ENCODE assay signal across 13 cellular contexts in genomic region chr3:89447244-89447643, GRCh38.
DNase-seq lines count a peak whose midpoint lies in the region; ATAC-seq and TF ChIP-seq lines count a peak whose summit lies in the region.
"Had no signal": no experiment of that assay in that cellular context is flagged by ENCODE, and none has a peak within 500 bp of the region (broad histone marks: within the 10 kb centered on the region; RNA-seq: fewer than 3 reads in every experiment).

No MANE protein-coding gene starts in this region.

- no peaks in the 10 kb centered on the region for H3K27me3 ChIP-seq in left ventricle myocardium inferior (ENCODE audit: low read depth)
- H3K27me3 ChIP-seq in gastroesophageal sphincter, result no peaks in the 10 kb centered on the region

- H3K9me3 ChIP-seq in left ventricle myocardium inferior (replicated peaks), result peaks cover 5% of the 10 kb centered on the region
- no peaks in the 10 kb centered on the region for H3K9me3 ChIP-seq in gastroesophageal sphincter

- no peaks in the 10 kb centered on the region for H3K36me3 ChIP-seq in left ventricle myocardium inferior
- no peaks in the 10 kb centered on the region for H3K36me3 ChIP-seq in gastroesophageal sphincter

- DNase-seq in left ventricle myocardium superior, result no peak
- no peak for DNase-seq in left ventricle myocardium inferior
- peak; percentile 5 for DNase-seq in astrocyte of the spinal cord (ENCODE audit: low read depth, low spot score)
- no peak for DNase-seq in NCI-H128 (lab: John Stamatoyannopoulos, UW; ENCODE audit: unreplicated experiment)
- no peak for DNase-seq in NCI-H187 treated with DMSO at 0.1 percent for 48 hours (lab: John Stamatoyannopoulos, UW)
- DNase-seq in SHP77 treated with DMSO at 0.1 percent for 48 hours (lab: John Stamatoyannopoulos, UW), result no peak
- DNase-seq: C1 segment of cervical spinal cord; CD4-positive, alpha-beta T cell; DMS79; EL; GM23248; H7 had no signal

- H3K27ac ChIP-seq in left ventricle myocardium inferior (replicated peaks), result no peak overlapping the region
- H3K27ac ChIP-seq in gastroesophageal sphincter, result no peak overlapping the region
- H3K27ac ChIP-seq: GM23248 had no signal

- ATAC-seq in left ventricle myocardium superior (peak; percentile 61), gastroesophageal sphincter (peak; percentile 25)

- TF ChIP-seq POLR2A in gastroesophageal sphincter (IDR thresholded peaks at IDR 0.05), result no peak

- TF ChIP-seq EP300 in gastroesophageal sphincter (IDR thresholded peaks at IDR 0.05), result no peak

- TF ChIP-seq CTCF in left ventricle myocardium inferior (IDR thresholded peaks at IDR 0.05; ENCODE audit: borderline replicate concordance) (no peak), astrocyte of the spinal cord (IDR thresholded peaks at IDR 0.05; ENCODE audit: low read depth, low read length) (no peak), gastroesophageal sphincter (IDR thresholded peaks at IDR 0.05) (no peak)

- 71 to 88% methylated on average over 1 of the region's 1 CpG for WGBS in gastroesophageal sphincter (ENCODE audit: low coverage in 1 of 2), 2 donors

- in situ Hi-C loops in astrocyte of the spinal cord (cut with HindIII; ENCODE audit: low sequenced_read_pairs), result no loop called here

- intact Hi-C loops in left ventricle myocardium superior (cut with micrococcal nuclease) (no loop called here), left ventricle myocardium inferior (cut with micrococcal nuclease) (no loop called here)

- H3K4me3 ChIP-seq in left ventricle myocardium inferior (no peak overlapping the region), astrocyte of the spinal cord (ENCODE audit: low read depth, low read length) (no peak overlapping the region), gastroesophageal sphincter (no peak overlapping the region)
- H3K4me3 ChIP-seq: GM23248 had no signal

- no peaks in the 10 kb centered on the region for H3K4me1 ChIP-seq in left ventricle myocardium inferior
- H3K4me1 ChIP-seq in gastroesophageal sphincter, result no peaks in the 10 kb centered on the region
